In the genomic region with DNA sequence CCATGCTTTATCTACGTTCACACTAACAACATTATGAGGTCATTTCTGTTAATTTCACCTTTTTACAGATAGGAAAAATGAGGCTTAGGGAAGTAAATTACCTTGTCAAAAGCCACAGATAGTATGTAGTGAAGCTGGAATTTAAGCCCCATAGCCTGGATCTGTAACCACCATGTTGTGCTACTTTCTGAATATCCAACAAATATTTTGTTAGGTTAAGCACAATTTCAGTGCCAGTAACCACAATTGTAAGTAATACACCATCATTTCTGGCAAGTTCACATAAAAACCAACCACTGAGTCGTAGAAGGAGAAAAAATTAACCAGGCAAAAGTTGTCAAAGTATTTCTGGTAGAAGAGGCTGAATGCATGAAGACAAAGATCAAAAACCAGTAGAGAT, we compare ENCODE assay signal across 20 cellular contexts.
A peak's percentile ranks its signal among the peaks of the same experiment; 100 is the strongest.
DNase-seq lines count a peak whose midpoint lies in the region; ATAC-seq and TF ChIP-seq lines count a peak whose summit lies in the region.
"Had no signal": no experiment of that assay in that cellular context is flagged by ENCODE, and none has a peak within 500 bp of the region (broad histone marks: within the 10 kb centered on the region; RNA-seq: fewer than 3 reads in every experiment).

No MANE protein-coding gene starts in this region.

- no peak overlapping the region for H3K4me3 ChIP-seq in astrocyte of the cerebellum (ENCODE audit: low read depth, low read length)
- H3K4me3 ChIP-seq: BLaER1 treated with 17β-estradiol and CSF1 and Interleukin-3, amounts not matched to agents 10 nM and 100 nM; GM23248 had no signal

- H3K27ac ChIP-seq in CD4-positive, alpha-beta T cell (ENCODE audit: low read depth, low read length): no peak overlapping the region
- H3K27ac ChIP-seq: BLaER1 treated with 17β-estradiol and CSF1 and Interleukin-3, amounts not matched to agents 10 nM and 100 nM; GM23248 had no signal

- POLR2A ChIA-PET in CD4-positive, alpha-beta T cell (lab: Charles Lee): no interaction called here

- ATAC-seq in HG02763 (IDR thresholded peaks at IDR 0.05; ENCODE audit: unreplicated experiment) (no peak), left colon (no peak)
- no peak for ATAC-seq in CD4-positive, alpha-beta T cell (ENCODE audit: poor library complexity)

- CTCF ChIA-PET in CD4-positive, alpha-beta T cell (lab: Charles Lee): no interaction called here

- H3K27ac Mint-ChIP-seq in CD4-positive, alpha-beta T cell: no peak overlapping the region
- H3K27ac Mint-ChIP-seq: CD14-positive monocyte; CD4-positive, alpha-beta memory T cell had no signal

- in situ Hi-C loops in astrocyte of the cerebellum (cut with HindIII; ENCODE audit: low sequenced_read_pairs): no loop called here

- no peaks in the 10 kb centered on the region for H3K36me3 Mint-ChIP-seq in CD4-positive, alpha-beta T cell (ENCODE audit: low read depth)
- H3K36me3 Mint-ChIP-seq: CD14-positive monocyte had no signal

- H3K4me3 Mint-ChIP-seq in CD4-positive, alpha-beta T cell: no peak overlapping the region
- H3K4me3 Mint-ChIP-seq: CD14-positive monocyte had no signal

- no peaks in the 10 kb centered on the region for H3K9me3 ChIP-seq in CD4-positive, alpha-beta T cell (ENCODE audit: control insufficient read depth, low read length)
- H3K9me3 ChIP-seq: BE2C had no signal

- H3K27me3 ChIP-seq in CD4-positive, alpha-beta T cell (ENCODE audit: control insufficient read depth, insufficient read depth, low read length): no peaks in the 10 kb centered on the region
- H3K27me3 ChIP-seq: BE2C; BLaER1 treated with 17β-estradiol and CSF1 and Interleukin-3, amounts not matched to agents 10 nM and 100 nM had no signal

- no peaks in the 10 kb centered on the region for H3K9me3 Mint-ChIP-seq in CD4-positive, alpha-beta T cell

- peaks cover 4% of the 10 kb centered on the region for H3K27me3 Mint-ChIP-seq in CD4-positive, alpha-beta T cell

- DNase-seq in M059J (ENCODE audit: low read depth): peak; percentile 30
- peak; percentile 83 for DNase-seq in astrocyte of the cerebellum (ENCODE audit: low read depth)
- peak; percentile 63 for DNase-seq in glomerular visceral epithelial cell (ENCODE audit: extremely low spot score)
- no peak for DNase-seq in left colon
- no peak for DNase-seq in CD4-positive, alpha-beta T cell
- no peak for DNase-seq in HuH-7.5 (ENCODE audit: low spot score)
- DNase-seq: AML-193; BE2C; Calu3; CD4-positive, alpha-beta memory T cell; COR-L47; DMS53; DMS79 treated with DMSO at 0.1 percent for 48 hours; GF-D8; GM23248; H7; HCEC 1CT had no signal

- intact Hi-C loops in left colon (cut with DNase I, micrococcal nuclease): no loop called here
- intact Hi-C loops in CD4-positive, alpha-beta T cell (cut with DNase I, micrococcal nuclease): no loop called here

- TF ChIP-seq CTCF in astrocyte of the cerebellum (IDR thresholded peaks at IDR 0.05; ENCODE audit: low read depth, low read length, missing control alignments): no peak
- TF ChIP-seq CTCF in CD4-positive, alpha-beta T cell (IDR thresholded peaks at IDR 0.05): no peak

- peaks cover 10% of the 10 kb centered on the region for H3K4me1 Mint-ChIP-seq in CD4-positive, alpha-beta T cell (ENCODE audit: low read depth)

Comparison
In these comparisons a context has a peak if more than half of its experiments do, and no peak if none do; other contexts are left out.
1. DNase-seq: peak in M059J (single experiment), astrocyte of the cerebellum (single experiment) and glomerular visceral epithelial cell (single experiment); none in left colon (0 of 2), CD4-positive, alpha-beta T cell (0 of 10) and HuH-7.5 (single experiment).